ENCODE assay signal across 18 cellular contexts in genomic region chr20:57195023-57195758, GRCh38.
DNase-seq lines count a peak whose midpoint lies in the region; ATAC-seq and TF ChIP-seq lines count a peak whose summit lies in the region.
"Had no signal": no experiment of that assay in that cellular context is flagged by ENCODE, and none has a peak within 500 bp of the region (broad histone marks: within the 10 kb centered on the region; RNA-seq: fewer than 3 reads in every experiment).

No MANE protein-coding gene starts in this region.

- ATAC-seq in psoas muscle, result peak; percentile 27 to 77 (median 38)
- no peak for ATAC-seq in HG02870 (IDR thresholded peaks at IDR 0.05; ENCODE audit: unreplicated experiment)

- intact Hi-C loops in psoas muscle (cut with DNase I), result no loop called here

- peaks cover 0 to 6% (median 0%) of the 10 kb centered on the region in 3 donors for H3K27me3 ChIP-seq in psoas muscle (ENCODE audit: insufficient read depth in 3 of 3, low read length in 2 of 3)
- H3K27me3 ChIP-seq: uterus had no signal

- no peaks in the 10 kb centered on the region for H3K36me3 ChIP-seq in psoas muscle (ENCODE audit: insufficient read depth in 1 of 2, low read depth in 1 of 2)
- H3K36me3 ChIP-seq: gastrocnemius medialis, uterus had no signal

- no peak for TF ChIP-seq CTCF in NB4 (IDR thresholded peaks at IDR 0.05; ENCODE audit: low read depth, low read length)
- TF ChIP-seq CTCF in psoas muscle (IDR thresholded peaks at IDR 0.05), result no peak

- H3K4me3 ChIP-seq in NB4 (ENCODE audit: low read depth, low read length), result no peak overlapping the region
- no peak overlapping the region for H3K4me3 ChIP-seq in psoas muscle
- H3K4me3 ChIP-seq: gastrocnemius medialis, lung, uterus had no signal

- peak; percentile 89 for DNase-seq in EL
- peak; percentile 42 for DNase-seq in NB4 (ENCODE audit: low read depth)
- DNase-seq in dedifferentiated amniotic fluid mesenchymal stem cell (ENCODE audit: extremely low spot score), result peak; percentile 40
- DNase-seq in psoas muscle, result peak; percentile 37 to 45
- DNase-seq in NCI-H524 treated with DMSO at 0.1 percent for 48 hours (lab: John Stamatoyannopoulos, UW), result no peak
- DNase-seq in CD1c-positive myeloid dendritic cell (ENCODE audit: extremely low spot score), result no peak
- DNase-seq: activated effector memory CD4-positive, alpha-beta T cell treated with Interleukin-2 at 50 U/mL for 16 hours; aorta; CD4-positive, CD25-positive, alpha-beta regulatory T cell; effector CD8-positive, alpha-beta T cell; NCI-H1436; right cardiac atrium; uterus had no signal

- H3K4me1 ChIP-seq in psoas muscle, result no peaks in the 10 kb centered on the region
- H3K4me1 ChIP-seq: gastrocnemius medialis, uterus had no signal

- TF ChIP-seq POLR2A in NB4 (IDR thresholded peaks at IDR 0.05; ENCODE audit: extremely low read depth, insufficient read length), result no peak

- no peaks in the 10 kb centered on the region for H3K9me3 ChIP-seq in psoas muscle
- H3K9me3 ChIP-seq: gastrocnemius medialis, uterus had no signal

- 36 to 53% (median 38%) methylated on average over 24 of the region's 24 CpGs for WGBS in psoas muscle, 3 donors

- H3K27ac ChIP-seq in psoas muscle, result no peak overlapping the region
- H3K27ac ChIP-seq: gastrocnemius medialis, KMS-11, uterus, VCaP had no signal

Comparison
In these comparisons a context has a peak if more than half of its experiments do, and no peak if none do; other contexts are left out.
1. DNase-seq: peak in EL (single experiment), NB4 (single experiment), dedifferentiated amniotic fluid mesenchymal stem cell (single experiment) and psoas muscle (2 of 2); none in NCI-H524 treated with DMSO at 0.1 percent for 48 hours (single experiment) and CD1c-positive myeloid dendritic cell (single experiment).